ENCODE assay signal across 11 cellular contexts in the genomic region with DNA sequence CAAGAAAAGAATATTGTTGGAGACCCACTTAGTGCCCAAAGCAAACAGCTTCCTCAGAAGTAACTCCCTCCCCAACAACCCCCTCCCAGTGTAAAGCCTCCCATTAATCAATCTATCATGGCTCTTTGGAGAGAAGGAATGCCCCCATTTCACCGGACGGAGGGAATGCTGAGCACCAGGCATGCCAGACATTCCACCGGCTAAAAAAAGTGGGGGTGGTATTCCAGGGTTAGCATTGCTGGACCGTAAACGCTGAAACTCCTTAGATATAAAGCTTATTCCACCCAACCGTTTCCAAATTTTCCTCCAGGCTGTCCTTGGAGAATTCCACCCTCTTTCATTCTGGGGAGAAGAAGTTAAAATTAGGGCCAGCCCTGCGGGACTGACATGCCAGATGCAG. TPM values are rescaled to one million over a fixed set of nuclear protein-coding genes. Genes with fewer than 3 reads are reported as not detected.
A peak's percentile ranks its signal among the peaks of the same experiment; 100 is the strongest.
DNase-seq lines count a peak whose midpoint lies in the region; ATAC-seq and TF ChIP-seq lines count a peak whose summit lies in the region.
"Had no signal": no experiment of that assay in that cellular context is flagged by ENCODE, and none has a peak within 500 bp of the region (broad histone marks: within the 10 kb centered on the region; RNA-seq: fewer than 3 reads in every experiment).

No MANE protein-coding gene starts in this region.

- H3K27me3 ChIP-seq in adipocyte (replicated peaks; ENCODE audit: control insufficient read depth, insufficient read depth, low read length): peaks cover 5% of the 10 kb centered on the region
- H3K27me3 ChIP-seq in iPS DF 6.9 (ENCODE audit: control insufficient read depth, insufficient read depth, low read length): no peaks in the 10 kb centered on the region
- H3K27me3 ChIP-seq in ovary: no peaks in the 10 kb centered on the region

- DNase-seq in AG08396 (ENCODE audit: low spot score) (peak; percentile 41), adipocyte (ENCODE audit: low read depth) (no peak), iPS DF 6.9 (ENCODE audit: low read depth, low spot score) (no peak), ovary (no peak), GF-D8 (lab: John Stamatoyannopoulos, UW) (no peak), SKM-1 (lab: John Stamatoyannopoulos, UW; ENCODE audit: unreplicated experiment) (no peak), retina (no peak)
- DNase-seq: activated T-cell treated with anti-CD3 and anti-CD28 coated beads, Interleukin-2, amount 50 U/mL, for 1 hour; SW 1271 had no signal

- no peak for ATAC-seq in GM21619 (IDR thresholded peaks at IDR 0.05; ENCODE audit: unreplicated experiment)

- H3K4me1 ChIP-seq in adipocyte (ENCODE audit: control insufficient read depth, insufficient read depth, low read length) (peaks cover 12% of the 10 kb centered on the region), iPS DF 6.9 (ENCODE audit: control insufficient read depth, insufficient read depth, low read length) (peaks cover 5% of the 10 kb centered on the region), ovary (ENCODE audit: insufficient read depth) (peaks cover 7% of the 10 kb centered on the region)

- H3K9ac ChIP-seq in adipocyte (ENCODE audit: low read length): peak overlapping the region; percentile 76

- WGBS in iPS DF 6.9 (ENCODE audit: insufficient coverage, insufficient read length): no CpG with 5 or more reads among the region's 7 CpGs
- 1 to 15% (median 5%) methylated on average over 7 of the region's 7 CpGs for WGBS in ovary, 3 donors

- TF ChIP-seq POLR2A in ovary (IDR thresholded peaks at IDR 0.05): no peak

- no peak overlapping the region for H3K27ac ChIP-seq in iPS DF 6.9 (ENCODE audit: low read length)
- peak overlapping the region; percentile 79 to 83 for H3K27ac ChIP-seq in ovary
- H3K27ac ChIP-seq: C4-2B had no signal

- no peak for TF ChIP-seq CTCF in ovary (IDR thresholded peaks at IDR 0.05)

- peaks cover 3% of the 10 kb centered on the region for H3K9me3 ChIP-seq in adipocyte (ENCODE audit: control insufficient read depth, low read length)
- no peaks in the 10 kb centered on the region for H3K9me3 ChIP-seq in iPS DF 6.9 (ENCODE audit: control insufficient read depth, insufficient read depth, low read length)
- no peaks in the 10 kb centered on the region for H3K9me3 ChIP-seq in ovary

- intact Hi-C loops in ovary (cut with DNase I): loop anchor here in 3 of 4 donors (5.0 to 10.0 kb wide), 5 partner anchors 46 to 72 kb away; no protein-coding TSS in a partner anchor

- H3K36me3 ChIP-seq in adipocyte (ENCODE audit: control insufficient read depth, insufficient read depth, low read length, severe bottlenecking) (no peaks in the 10 kb centered on the region), iPS DF 6.9 (ENCODE audit: control insufficient read depth, insufficient read depth, low read length) (no peaks in the 10 kb centered on the region), ovary (no peaks in the 10 kb centered on the region)

- peak overlapping the region; percentile 82 for H3K4me3 ChIP-seq in adipocyte (ENCODE audit: low read length)
- peak overlapping the region; percentile 47; the same call in 1 of the 2 replicates for H3K4me3 ChIP-seq in iPS DF 6.9 (ENCODE audit: low read length)
- H3K4me3 ChIP-seq in ovary: peak overlapping the region; percentile 80

- TF ChIP-seq EP300 in ovary (IDR thresholded peaks at IDR 0.05): no peak

RNA-seq across cellular contexts. Expression of a gene that starts 0.4 kb away (rescaled TPM):
- 10 to 100 TPM; 24.6 to 92.3 (median 69.5) TPM for total RNA-seq in ovary
- 10 to 100 TPM; 25.9 to 96.6 TPM for polyA plus RNA-seq in ovary
